In genomic region chr18:65761636-65762310, GRCh38 we compare ENCODE assay signal across 14 cellular contexts. TPM values are rescaled to one million over a fixed set of nuclear protein-coding genes. Genes with fewer than 3 reads are reported as not detected.
DNase-seq lines count a peak whose midpoint lies in the region; ATAC-seq and TF ChIP-seq lines count a peak whose summit lies in the region.
"Had no signal": no experiment of that assay in that cellular context is flagged by ENCODE, and none has a peak within 500 bp of the region (broad histone marks: within the 10 kb centered on the region; RNA-seq: fewer than 3 reads in every experiment).

No MANE protein-coding gene starts in this region.

- H3K4me3 ChIP-seq in heart right ventricle (no peak overlapping the region), left lung (no peak overlapping the region)

- no peak for TF ChIP-seq CTCF in heart right ventricle (IDR thresholded peaks at IDR 0.05)
- TF ChIP-seq CTCF in left lung (IDR thresholded peaks at IDR 0.05): no peak

- no peak overlapping the region for H3K27ac ChIP-seq in heart right ventricle
- no peak overlapping the region for H3K27ac ChIP-seq in left lung
- H3K27ac ChIP-seq: HL-60, RWPE1 had no signal

- DNase-seq in NCI-H2171 treated with DMSO at 0.1 percent for 48 hours (lab: John Stamatoyannopoulos, UW) (peak; percentile 36), NCI-H2171 (lab: John Stamatoyannopoulos, UW) (no peak), NCI-H1105 (lab: John Stamatoyannopoulos, UW) (peak; percentile 46), NCI-H748 treated with DMSO at 0.1 percent for 48 hours (lab: John Stamatoyannopoulos, UW) (peak; percentile 32), inferior parietal cortex (ENCODE audit: extremely low spot score) (peak; percentile 2), heart right ventricle (no peak), left lung (no peak)
- DNase-seq in activated naive CD4-positive, alpha-beta T cell treated with anti-CD3 and anti-CD28 coated beads, Interleukin-2, amount 50 U/mL, for 16 hours: no peak
- DNase-seq: HCEC 1CT, NCI-H1694 treated with DMSO at 0.1 percent for 48 hours, NCI-H524 treated with DMSO at 0.1 percent for 48 hours, PC-3 had no signal

- H3K36me3 ChIP-seq in heart right ventricle (no peaks in the 10 kb centered on the region), left lung (no peaks in the 10 kb centered on the region)

- H3K27me3 ChIP-seq in heart right ventricle (no peaks in the 10 kb centered on the region), left lung (no peaks in the 10 kb centered on the region)

- intact Hi-C loops in heart right ventricle (cut with DNase I): no loop called here
- intact Hi-C loops in left lung (cut with DNase I): no loop called here

- WGBS in heart right ventricle, 2 donors: 68 to 81% methylated on average over 3 of the region's 3 CpGs

- H3K9me3 ChIP-seq in heart right ventricle (no peaks in the 10 kb centered on the region), left lung (no peaks in the 10 kb centered on the region)

- no peak for ATAC-seq in heart right ventricle
- ATAC-seq in left lung: no peak
- ATAC-seq: PC-3 had no signal

- H3K4me1 ChIP-seq in heart right ventricle: no peaks in the 10 kb centered on the region
- H3K4me1 ChIP-seq in left lung: no peaks in the 10 kb centered on the region

RNA-seq across cellular contexts. Expression of gene CDH7, which starts 11.0 kb away (rescaled TPM):
- total RNA-seq in heart right ventricle: not detected
- polyA plus RNA-seq in heart right ventricle: not detected
- total RNA-seq in left lung: under 1 TPM in 1 of 2 donors, not detected in 1; 0.34 TPM

Comparison
In these comparisons a context has a peak if more than half of its experiments do, and no peak if none do; other contexts are left out.
1. DNase-seq: peak in NCI-H2171 treated with DMSO at 0.1 percent for 48 hours (single experiment), NCI-H1105 (single experiment), NCI-H748 treated with DMSO at 0.1 percent for 48 hours (single experiment) and inferior parietal cortex (single experiment); none in NCI-H2171 (single experiment), heart right ventricle (0 of 2), left lung (0 of 2) and activated naive CD4-positive, alpha-beta T cell treated with anti-CD3 and anti-CD28 coated beads, Interleukin-2, amount 50 U/mL, for 16 hours (single experiment).